8 cellular contexts compared by ENCODE assay signal in the genomic region with DNA sequence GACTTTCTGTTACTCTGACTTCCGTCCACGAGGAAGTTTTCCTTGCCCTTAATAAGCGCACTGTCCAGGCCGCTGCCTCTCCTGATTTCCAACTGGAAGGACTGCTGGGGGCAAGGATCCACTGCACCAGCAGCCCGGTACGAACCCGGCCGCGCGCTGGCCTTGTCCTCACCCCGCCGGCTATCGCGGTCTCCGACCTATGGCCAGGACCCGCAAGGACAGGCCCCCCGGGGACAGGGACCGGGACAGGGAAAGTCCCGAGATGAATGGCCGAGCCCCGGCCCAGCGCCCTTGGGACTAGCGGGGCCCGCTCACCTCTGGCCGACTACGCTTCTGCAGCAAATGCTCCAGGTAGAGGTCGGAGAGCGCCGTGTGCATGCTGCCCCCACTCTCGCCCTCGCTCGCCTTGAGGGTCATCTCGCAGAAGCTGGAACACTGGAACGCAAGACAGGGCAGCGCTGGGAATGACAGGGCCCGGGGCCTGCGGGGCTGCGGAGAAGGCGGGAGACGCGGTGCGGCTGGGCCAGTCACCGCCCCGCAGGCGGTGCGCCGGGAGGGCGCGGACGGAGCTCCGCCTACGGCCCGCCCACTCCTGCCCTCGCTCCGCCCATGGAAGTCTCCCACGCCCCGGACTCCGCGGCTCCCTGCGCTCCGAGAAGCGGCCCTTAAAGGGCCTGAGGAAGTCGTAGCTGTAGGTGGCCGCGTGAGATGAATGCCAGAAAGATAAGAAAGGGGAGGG. TPM values are rescaled to one million over a fixed set of nuclear protein-coding genes. Genes with fewer than 3 reads are reported as not detected.
A peak's percentile ranks its signal among the peaks of the same experiment; 100 is the strongest.
DNase-seq lines count a peak whose midpoint lies in the region; ATAC-seq, FAIRE-seq and TF ChIP-seq lines count a peak whose summit lies in the region.

MPP1 (minus strand) TSS at position 529 of the 739 bp plus-strand sequence; CDS start at position 417, 112 bp downstream.

- no peaks in the 10 kb centered on the region for H3K27me3 ChIP-seq in right lobe of liver

- DNase-seq in A549 (ENCODE audit: low read depth in 1 of 2, low spot score in 1 of 2): peak; percentile 68 to 73
- DNase-seq in NCI-H226: peak; percentile 51
- peak; percentile 71 to 76 for DNase-seq in activated CD4-positive, alpha-beta T cell treated with anti-CD3 and anti-CD28 coated beads, Interleukin-2, amount 50 U/mL, for 48 hours
- DNase-seq in dermis microvascular lymphatic vessel endothelial cell (ENCODE audit: low read depth in 2 of 2): peak in 1 of 2 donors; percentile 76
- peak; percentile 81 to 87 (median 85) for DNase-seq in right lobe of liver
- peak; percentile 62 for DNase-seq in stimulated activated CD4-positive, alpha-beta T cell treated with anti-CD3 and anti-CD28 coated beads, Interleukin-4, amount 100 ng/mL, for 24 hours

- H3K9me3 ChIP-seq in A549: 0 out of 3 replicates have a peak, but pooled peaks cover 6% of the 10 kb centered on the region
- H3K9me3 ChIP-seq in right lobe of liver: no peaks in the 10 kb centered on the region

- no peak for TF ChIP-seq RAD21 in A549 (conservative IDR thresholded peaks at IDR 0.05 in 1 of 2, IDR thresholded peaks at IDR 0.05 in 1 of 2)

- no peak for FAIRE-seq in A549 (lab: Jason Lieb, UNC)

- ATAC-seq in A549: peak; percentile 97 to 99
- peak; percentile 71 for ATAC-seq in GM18519 (IDR thresholded peaks at IDR 0.05; ENCODE audit: low FRiP score, unreplicated experiment)
- ATAC-seq in HG03025 (IDR thresholded peaks at IDR 0.05; ENCODE audit: low FRiP score, unreplicated experiment): peak; percentile 74
- peak; percentile 94 to 99 (median 98) for ATAC-seq in right lobe of liver

- WGBS in A549 (ENCODE audit: missing lambda C conversion rate): 28% methylated on average over 3 of the region's 65 CpGs
- 40% methylated on average over 19 of the region's 65 CpGs for WGBS in right lobe of liver (ENCODE audit: insufficient coverage, low coverage, low lambda C conversion rate, missing lambda C conversion rate)

- intact Hi-C loops in right lobe of liver (cut with DNase I): no loop called here

- CTCF ChIA-PET in A549 (lab: Yijun Ruan, JAX): interaction anchor here (0.7 to 1.5 kb wide), 2 partner anchors 19 to 55 kb away, joined by 3 to 5 read pairs; partner anchors contain the start of gene GAB3

- TF ChIP-seq CTCF in A549 (IDR thresholded peaks at IDR 0.05): no peak
- TF ChIP-seq CTCF in right lobe of liver (IDR thresholded peaks at IDR 0.05): no peak

- H3K4me3 ChIP-seq in A549: peak within 1 kb of the TSS; percentile 59
- H3K4me3 ChIP-seq in right lobe of liver: peak within 1 kb of the TSS; percentile 63 to 72 (median 68)

- no peak for TF ChIP-seq EP300 in A549 (IDR thresholded peaks at IDR 0.05)

- H3K4me1 ChIP-seq in A549 (peaks cover 17% of the 10 kb centered on the region), right lobe of liver (peaks cover 0 to 18% (median 5%) of the 10 kb centered on the region in 4 donors)

- POLR2A ChIA-PET in A549 (lab: Yijun Ruan, JAX): interaction anchor here (0.7 to 1.4 kb wide), 2 partner anchors 42 to 393 kb away, joined by 3 to 8 read pairs; partner anchors contain the start of gene DKC1

- TF ChIP-seq POLR2A in A549 (IDR thresholded peaks at IDR 0.05; ENCODE audit: low read length) (no peak), right lobe of liver (IDR thresholded peaks at IDR 0.05) (peak; percentile 55)

- H3K36me3 ChIP-seq in right lobe of liver: no peaks in the 10 kb centered on the region

- H3K27ac ChIP-seq in A549 (peak within 1 kb of the TSS; percentile 66 to 85), right lobe of liver (peak within 1 kb of the TSS; percentile 24 to 61 (median 52))

- peak within 1 kb of the TSS; percentile 88 for H3K4me2 ChIP-seq in A549

TF ChIP-seq in A549, 52 proteins besides CTCF, POLR2A, EP300 and RAD21:
- TF ChIP-seq MAX (IDR thresholded peaks at IDR 0.05): peak; percentile 49
- TF ChIP-seq, protein P1, sequence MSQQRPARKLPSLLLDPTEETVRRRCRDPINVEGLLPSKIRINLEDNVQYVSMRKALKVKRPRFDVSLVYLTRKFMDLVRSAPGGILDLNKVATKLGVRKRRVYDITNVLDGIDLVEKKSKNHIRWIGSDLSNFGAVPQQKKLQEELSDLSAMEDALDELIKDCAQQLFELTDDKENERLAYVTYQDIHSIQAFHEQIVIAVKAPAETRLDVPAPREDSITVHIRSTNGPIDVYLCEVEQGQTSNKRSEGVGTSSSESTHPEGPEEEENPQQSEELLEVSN (IDR thresholded peaks at IDR 0.05; ENCODE audit: borderline replicate concordance, low read depth): peak; percentile 75; the same call in 1 of the 2 replicates
- no peak for TF ChIP-seq TFCP2L1 (CRISPR knock-in tag; IDR thresholded peaks at IDR 0.05)
TF ChIP-seq in A549: peak in this region for 2.

RNA-seq across cellular contexts. Expression of gene MPP1, which starts in this region (rescaled TPM):
- polyA plus RNA-seq in A549 (2011; rRNA removed) (10.7 and 11.2 TPM in 2 replicates), A549 (2017; fragmentation: RNase III; extraction: RNeasy Plus Mini Kit Qiagen cat#74134 plus additional on column Dnase treatment) (13.8 to 15.1 TPM (median 14.3 TPM) in 3 replicates)
- 9.6 and 10.7 TPM in 2 replicates for polyA plus RNA-seq in A549 (2012; cell fraction: cytosol; rRNA removed)
- 14.9 and 15.8 TPM in 2 replicates for polyA plus RNA-seq in A549 (2012; cell fraction: nucleus; rRNA removed)
- 8.6 and 11.1 TPM in 2 replicates for polyA minus RNA-seq in A549 (2011; rRNA and poly(A)+ RNA removed)
- total RNA-seq in dermis microvascular lymphatic vessel endothelial cell (23.6 and 28.1 TPM in 2 replicates), right lobe of liver (10 to 100 TPM; 20.2 to 51.7 (median 32.5) TPM)
